In the genomic region with DNA sequence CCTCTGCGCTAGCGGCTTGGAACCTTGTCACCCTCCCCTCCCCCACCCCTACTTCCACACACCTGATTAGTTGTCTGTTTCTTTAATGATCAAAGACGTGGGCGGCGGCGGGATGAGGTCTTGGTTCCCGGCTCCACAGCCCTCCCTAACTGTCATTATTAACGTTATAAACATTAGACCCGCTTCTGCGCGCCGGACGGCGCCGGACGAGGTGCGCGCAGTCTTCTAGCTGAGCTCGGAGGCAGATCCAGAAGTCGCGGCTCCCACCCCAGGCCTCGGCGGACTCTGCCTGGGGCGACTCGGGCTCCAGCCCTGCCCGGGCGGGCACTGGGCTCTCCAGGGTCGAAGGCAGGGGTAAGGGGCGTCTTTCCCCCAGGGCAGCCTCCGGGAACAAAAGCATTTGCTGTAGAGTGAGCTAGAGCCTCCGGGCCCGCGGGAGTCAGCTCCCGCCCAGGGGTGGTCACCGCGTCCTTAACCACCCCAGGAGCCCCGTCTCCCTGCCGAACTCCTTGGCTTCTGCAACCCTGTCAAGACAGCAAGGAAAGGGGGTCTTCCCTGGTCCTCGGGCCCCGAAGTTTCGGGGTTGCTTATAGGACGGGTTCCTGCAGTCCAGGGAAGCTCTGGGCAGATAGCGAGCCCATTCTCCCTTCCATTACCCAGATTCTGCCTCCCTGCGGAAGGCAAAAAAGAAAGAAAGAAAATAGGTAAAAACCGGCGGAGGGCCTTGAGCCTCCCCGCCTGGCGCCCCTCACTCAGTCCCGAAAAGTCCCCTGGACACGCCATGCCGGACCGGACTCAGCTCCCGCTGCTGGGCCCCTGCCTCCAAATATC, we compare ENCODE assay signal across 10 cellular contexts. TPM values are rescaled to one million over a fixed set of nuclear protein-coding genes. Genes with fewer than 3 reads are reported as not detected.
A peak's percentile ranks its signal among the peaks of the same experiment; 100 is the strongest.
DNase-seq lines count a peak whose midpoint lies in the region; ATAC-seq and TF ChIP-seq lines count a peak whose summit lies in the region.
"Had no signal": no experiment of that assay in that cellular context is flagged by ENCODE, and none has a peak within 500 bp of the region (broad histone marks: within the 10 kb centered on the region; RNA-seq: fewer than 3 reads in every experiment).

No MANE protein-coding gene starts in this region.

- H3K9me3 ChIP-seq in HUES48 (ENCODE audit: control insufficient read depth, insufficient read depth, low read length): no peaks in the 10 kb centered on the region
- H3K9me3 ChIP-seq in iPS-18a (ENCODE audit: control insufficient read depth, low read depth, low read length): peaks cover 5% of the 10 kb centered on the region
- H3K9me3 ChIP-seq in stomach: peaks cover 0 to 6% (median 1%) of the 10 kb centered on the region in 4 donors
- H3K9me3 ChIP-seq in OCI-LY7 (ENCODE audit: low read length): no peaks in the 10 kb centered on the region

- CTCF ChIA-PET in OCI-LY7 (lab: Charles Lee; ENCODE audit: unreplicated experiment): no interaction called here

- no peak for DNase-seq in activated T-helper 1 cell treated with anti-CD3 and anti-CD28 coated beads, Interleukin-12 subunit alpha, Interleukin-12 subunit beta, Interleukin-2, Interleukin-4 antibody, amounts not matched to agents 30 ng/mL and 10 ng/mL and 1 ng/mL, durations not matched to agents 14 hours and 24 hours and 36 hours (ENCODE audit: low spot score)
- no peak for DNase-seq in stomach
- no peak for DNase-seq in OCI-LY7 (ENCODE audit: low spot score)
- no peak for DNase-seq in NCI-H82 (lab: John Stamatoyannopoulos, UW)
- no peak for DNase-seq in pons (ENCODE audit: low spot score)

- ATAC-seq in GM18498 (IDR thresholded peaks at IDR 0.05; ENCODE audit: unreplicated experiment): no peak

- peaks cover 18% of the 10 kb centered on the region for H3K4me1 Mint-ChIP-seq in activated T-helper 1 cell treated with anti-CD3 and anti-CD28 coated beads, Interleukin-12 subunit alpha, Interleukin-12 subunit beta, Interleukin-2, Interleukin-4 antibody, amounts not matched to agents 30 ng/mL and 10 ng/mL and 1 ng/mL, durations not matched to agents 14 hours and 24 hours and 36 hours (ENCODE audit: low read depth)

- no peaks in the 10 kb centered on the region for H3K79me2 ChIP-seq in OCI-LY7 (ENCODE audit: insufficient read depth, low read depth, low read length)

- H2AFZ ChIP-seq in OCI-LY7 (ENCODE audit: low read length): no peak overlapping the region

- H3K36me3 Mint-ChIP-seq in activated T-helper 1 cell treated with anti-CD3 and anti-CD28 coated beads, Interleukin-12 subunit alpha, Interleukin-12 subunit beta, Interleukin-2, Interleukin-4 antibody, amounts not matched to agents 30 ng/mL and 10 ng/mL and 1 ng/mL, durations not matched to agents 14 hours and 24 hours and 36 hours (ENCODE audit: low read depth): no peaks in the 10 kb centered on the region

- no peaks in the 10 kb centered on the region for H4K20me1 ChIP-seq in OCI-LY7 (ENCODE audit: insufficient read depth, low read length)

- H3K36me3 ChIP-seq in HUES48 (ENCODE audit: control insufficient read depth, insufficient read depth, low read length) (no peaks in the 10 kb centered on the region), iPS-18a (ENCODE audit: control insufficient read depth, low read depth, low read length) (no peaks in the 10 kb centered on the region), stomach (no peaks in the 10 kb centered on the region), OCI-LY7 (ENCODE audit: insufficient read depth, low read length) (no peaks in the 10 kb centered on the region)

- peak overlapping the region; percentile 34 for H3K27ac Mint-ChIP-seq in activated T-helper 1 cell treated with anti-CD3 and anti-CD28 coated beads, Interleukin-12 subunit alpha, Interleukin-12 subunit beta, Interleukin-2, Interleukin-4 antibody, amounts not matched to agents 30 ng/mL and 10 ng/mL and 1 ng/mL, durations not matched to agents 14 hours and 24 hours and 36 hours

- intact Hi-C loops in activated T-helper 1 cell treated with anti-CD3 and anti-CD28 coated beads, Interleukin-12 subunit alpha, Interleukin-12 subunit beta, Interleukin-2, Interleukin-4 antibody, amounts not matched to agents 30 ng/mL and 10 ng/mL and 1 ng/mL, durations not matched to agents 14 hours and 24 hours and 36 hours (cut with micrococcal nuclease): loop anchor here (1.0 to 2.0 kb wide), 3 partner anchors 13 to 194 kb away; no protein-coding TSS in a partner anchor
- intact Hi-C loops in stomach (cut with DNase I; ENCODE audit: low total_unique reads) (loop anchor here (5.0 kb wide), 2 partner anchors 179 to 194 kb away; no protein-coding TSS in a partner anchor), OCI-LY7 (cut with micrococcal nuclease; ENCODE audit: unreplicated experiment) (loop anchor here (1.0 to 10.0 kb wide), 3 partner anchors 175 to 1147 kb away; no protein-coding TSS in a partner anchor)

- H3K4me1 ChIP-seq in HUES48 (ENCODE audit: control insufficient read depth, insufficient read depth, low read length) (peaks cover 50% of the 10 kb centered on the region), iPS-18a (ENCODE audit: control insufficient read depth, low read depth, low read length) (peaks cover 43% of the 10 kb centered on the region), stomach (peaks cover 28 to 53% (median 41%) of the 10 kb centered on the region in 4 donors), OCI-LY7 (ENCODE audit: insufficient read depth, low read length, poor library complexity, severe bottlenecking) (peaks cover 10% of the 10 kb centered on the region)

- H3K9ac ChIP-seq in HUES48 (ENCODE audit: low read depth, low read length) (no peak overlapping the region), iPS-18a (ENCODE audit: low read length) (no peak overlapping the region)

- no peak for TF ChIP-seq EP300 in stomach (IDR thresholded peaks at IDR 0.05)

- POLR2A ChIA-PET in OCI-LY7 (lab: Charles Lee): no interaction called here

- H3K27ac ChIP-seq in HUES48 (ENCODE audit: low read depth, low read length): no peak overlapping the region
- H3K27ac ChIP-seq in iPS-18a (ENCODE audit: low read length): no peak overlapping the region
- no peak overlapping the region for H3K27ac ChIP-seq in stomach
- no peak overlapping the region for H3K27ac ChIP-seq in OCI-LY7 (ENCODE audit: low read depth, low read length, poor library complexity, severe bottlenecking)

- peaks cover 98% of the 10 kb centered on the region for H3K27me3 ChIP-seq in HUES48 (ENCODE audit: control insufficient read depth, insufficient read depth, low read length)
- H3K27me3 ChIP-seq in iPS-18a (ENCODE audit: control insufficient read depth, insufficient read depth, low read length): peaks cover 93% of the 10 kb centered on the region
- H3K27me3 ChIP-seq in stomach: peaks cover 46 to 100% (median 84%) of the 10 kb centered on the region in 3 donors

- H3K4me3 ChIP-seq in HUES48 (ENCODE audit: low read depth, low read length) (peak overlapping the region; percentile 58), iPS-18a (ENCODE audit: low read length) (peak overlapping the region; percentile 53), stomach (peak overlapping the region; percentile 36 to 49 (median 40)), OCI-LY7 (ENCODE audit: low read depth, low read length, poor library complexity, severe bottlenecking) (no peak overlapping the region)

- no peak overlapping the region for H3K4me3 Mint-ChIP-seq in activated T-helper 1 cell treated with anti-CD3 and anti-CD28 coated beads, Interleukin-12 subunit alpha, Interleukin-12 subunit beta, Interleukin-2, Interleukin-4 antibody, amounts not matched to agents 30 ng/mL and 10 ng/mL and 1 ng/mL, durations not matched to agents 14 hours and 24 hours and 36 hours

- BruUV-seq in OCI-LY7 (replicated peaks; lab: Mats Ljungman, UMichigan): no TSS peak

- H3K4me2 ChIP-seq in OCI-LY7 (ENCODE audit: low read length): no peak overlapping the region

- TF ChIP-seq POLR2A in stomach (IDR thresholded peaks at IDR 0.05): no peak

- WGBS in stomach, 5 donors: 5 to 10% (median 7%) methylated on average over 20 to 53 of the region's 53 CpGs

- TF ChIP-seq CTCF in stomach (IDR thresholded peaks at IDR 0.05) (no peak), OCI-LY7 (conservative IDR thresholded peaks at IDR 0.05; ENCODE audit: low read length) (no peak)

- H3K9me3 Mint-ChIP-seq in activated T-helper 1 cell treated with anti-CD3 and anti-CD28 coated beads, Interleukin-12 subunit alpha, Interleukin-12 subunit beta, Interleukin-2, Interleukin-4 antibody, amounts not matched to agents 30 ng/mL and 10 ng/mL and 1 ng/mL, durations not matched to agents 14 hours and 24 hours and 36 hours: no peaks in the 10 kb centered on the region

- H3K27me3 Mint-ChIP-seq in activated T-helper 1 cell treated with anti-CD3 and anti-CD28 coated beads, Interleukin-12 subunit alpha, Interleukin-12 subunit beta, Interleukin-2, Interleukin-4 antibody, amounts not matched to agents 30 ng/mL and 10 ng/mL and 1 ng/mL, durations not matched to agents 14 hours and 24 hours and 36 hours (ENCODE audit: insufficient read depth): peaks cover 75% of the 10 kb centered on the region

- no peaks in the 10 kb centered on the region for H3K9me2 ChIP-seq in OCI-LY7 (ENCODE audit: insufficient read depth, low read length)

RNA-seq across cellular contexts. Expression of a gene that starts 2.2 kb away (rescaled TPM):
- not detected in 2 replicates for total RNA-seq in activated T-helper 1 cell treated with anti-CD3 and anti-CD28 coated beads, Interleukin-12 subunit alpha, Interleukin-12 subunit beta, Interleukin-2, Interleukin-4 antibody, amounts not matched to agents 30 ng/mL and 10 ng/mL and 1 ng/mL, durations not matched to agents 14 hours and 24 hours and 36 hours
- 1 to 10 TPM in 2 of 5 donors, under 1 TPM in 1, not detected in 2; 0.29 to 4.4 (median 1.0) TPM for total RNA-seq in stomach
- polyA plus RNA-seq in stomach: under 1 TPM in 2 of 3 donors, not detected in 1; 0.19 to 0.30 TPM
- not detected in 2 replicates for total RNA-seq in OCI-LY7 (2014; rRNA removed; shearing (Covaris generic))
- not detected in 2 replicates for total RNA-seq in OCI-LY7 (2022)
- total RNA-seq: LHCN-M2 had no signal

RNA-seq across cellular contexts. Expression of a gene that starts 45.3 kb away (rescaled TPM):
- total RNA-seq in activated T-helper 1 cell treated with anti-CD3 and anti-CD28 coated beads, Interleukin-12 subunit alpha, Interleukin-12 subunit beta, Interleukin-2, Interleukin-4 antibody, amounts not matched to agents 30 ng/mL and 10 ng/mL and 1 ng/mL, durations not matched to agents 14 hours and 24 hours and 36 hours: not detected in 2 replicates
- total RNA-seq in stomach (10 to 100 TPM in 4 of 5 donors, 1 to 10 TPM in 1; 8.4 to 44.6 (median 28.6) TPM), OCI-LY7 (2022) (not detected in 2 replicates)
- 1 to 10 TPM; 3.5 to 9.0 (median 3.6) TPM for polyA plus RNA-seq in stomach
- not detected in 2 replicates for total RNA-seq in OCI-LY7 (2014; rRNA removed; shearing (Covaris generic))

RNA-seq across cellular contexts. Expression of a gene that starts 45.8 kb away (rescaled TPM):
- total RNA-seq in activated T-helper 1 cell treated with anti-CD3 and anti-CD28 coated beads, Interleukin-12 subunit alpha, Interleukin-12 subunit beta, Interleukin-2, Interleukin-4 antibody, amounts not matched to agents 30 ng/mL and 10 ng/mL and 1 ng/mL, durations not matched to agents 14 hours and 24 hours and 36 hours: not detected in 2 replicates
- 1 to 10 TPM in 1 of 5 donors, not detected in 4; 1.1 TPM for total RNA-seq in stomach
- not detected for polyA plus RNA-seq in stomach
- 0.76 TPM in 1 of 2 replicates, not detected in the other for total RNA-seq in OCI-LY7 (2014; rRNA removed; shearing (Covaris generic))
- 0.13 and 0.63 TPM in 2 replicates for total RNA-seq in OCI-LY7 (2022)
- total RNA-seq: glomerular endothelial cell, LHCN-M2 had no signal
